1 cellular context compared by ENCODE assay signal in genomic region chr16:89241187-89242003, GRCh38.
TF ChIP-seq lines count a peak whose summit lies in the region.

No MANE protein-coding gene starts in this region.

TF ChIP-seq in GM12878, 131 proteins besides CTCF, POLR2A, EP300 and RAD21 (continued from another document):
- no peak for TF ChIP-seq USF1 (IDR thresholded peaks at IDR 0.05; ENCODE audit: borderline replicate concordance, extremely low read length, insufficient read depth, low read depth, low read length)
- peak; percentile 80; the same call in 1 of the 2 replicates for TF ChIP-seq SMAD5 (IDR thresholded peaks at IDR 0.05; ENCODE audit: low read depth)
- TF ChIP-seq ELK1 (IDR thresholded peaks at IDR 0.05; ENCODE audit: low read depth, low read length) = 0 out of 2 replicates have a peak, but pooled peaks have one; percentile 7
